ENCODE assay signal across 8 cellular contexts in genomic region chr3:170811928-170812591, GRCh38. TPM values are rescaled to one million over a fixed set of nuclear protein-coding genes. Genes with fewer than 3 reads are reported as not detected.
A peak's percentile ranks its signal among the peaks of the same experiment; 100 is the strongest.
DNase-seq lines count a peak whose midpoint lies in the region; ATAC-seq and TF ChIP-seq lines count a peak whose summit lies in the region.

No MANE protein-coding gene starts in this region.

- H3K36me3 Mint-ChIP-seq in activated naive CD4-positive, alpha-beta T cell treated with anti-CD3 and anti-CD28 coated beads, Interleukin-2, amount 50 U/mL, for 72 hours = no peaks in the 10 kb centered on the region

- POLR2A ChIA-PET in HEK293 (lab: Yijun Ruan, JAX) = interaction anchor here (1.0 kb wide), 2 partner anchors 58 to 455 kb away, joined by 3 read pairs; partner anchors contain the start of genes RPL22L1 and SKIL

- H3K9me3 ChIP-seq in HEK293 (ENCODE audit: control insufficient read depth, insufficient read depth, low read depth, low read length) = no peaks in the 10 kb centered on the region
- H3K9me3 ChIP-seq in psoas muscle = no peaks in the 10 kb centered on the region

- no peaks in the 10 kb centered on the region for H3K9me3 Mint-ChIP-seq in activated naive CD4-positive, alpha-beta T cell treated with anti-CD3 and anti-CD28 coated beads, Interleukin-2, amount 50 U/mL, for 72 hours

- H3K36me3 ChIP-seq in HEK293 (ENCODE audit: control insufficient read depth in 2 of 2, insufficient read depth in 1 of 2, low read length in 2 of 2) (no peaks in the 10 kb centered on the region), psoas muscle (ENCODE audit: insufficient read depth in 1 of 2, low read depth in 1 of 2) (no peaks in the 10 kb centered on the region)

- DNase-seq in EH (ENCODE audit: low read depth) = peak; percentile 81
- DNase-seq in NCI-H1105 (lab: John Stamatoyannopoulos, UW) = peak; percentile 78
- peak; percentile 79 for DNase-seq in SKM-1 treated with dmso at 0.1 percent for 144 hours (lab: John Stamatoyannopoulos, UW; ENCODE audit: unreplicated experiment)
- DNase-seq in activated naive CD4-positive, alpha-beta T cell treated with anti-CD3 and anti-CD28 coated beads, Interleukin-2, amount 50 U/mL, for 72 hours (ENCODE audit: low spot score in 2 of 2) = peak in 1 of 2 donors; percentile 72
- DNase-seq in Right ventricle myocardium superior = peak; percentile 50
- peak; percentile 23 to 56 for DNase-seq in psoas muscle
- DNase-seq in NK-92 treated with Interleukin-12 subunit alpha and Interleukin-12 subunit beta, amount 100 ng/mL, for 24 hours (lab: John Stamatoyannopoulos, UW) = no peak

- TF ChIP-seq CTCF in HEK293 (tag by site-specific recombination; IDR thresholded peaks at IDR 0.05) = peak; percentile 70
- TF ChIP-seq CTCF in psoas muscle (IDR thresholded peaks at IDR 0.05) = peak; percentile 73

- H3K4me3 ChIP-seq in HEK293 (ENCODE audit: low read depth, low read length) (no peak overlapping the region), psoas muscle (no peak overlapping the region)

- no peaks in the 10 kb centered on the region for H3K4me1 ChIP-seq in HEK293 (ENCODE audit: control insufficient read depth, insufficient read depth, low read length)
- H3K4me1 ChIP-seq in psoas muscle = no peaks in the 10 kb centered on the region

- intact Hi-C loops in Right ventricle myocardium superior (cut with DNase I) = loop anchor here (5.0 kb wide), 2 partner anchors 260 to 400 kb away; no protein-coding TSS in a partner anchor
- intact Hi-C loops in psoas muscle (cut with DNase I) = loop anchor here (2.0 to 10.0 kb wide), 4 partner anchors 397 to 503 kb away; partner anchors contain the start of gene CLDN11 (in 1 of the 2)

- ATAC-seq in activated naive CD4-positive, alpha-beta T cell treated with anti-CD3 and anti-CD28 coated beads, Interleukin-2, amount 50 U/mL, for 72 hours = peak; percentile 69 to 82
- ATAC-seq in Right ventricle myocardium superior (ENCODE audit: poor library complexity) (peak; percentile 82), psoas muscle (peak in 3 of 4 donors; percentile 74 to 79 (median 77))

- H3K27ac ChIP-seq in HEK293 (ENCODE audit: extremely low read depth, low read depth, low read length) (no peak overlapping the region), psoas muscle (no peak overlapping the region)

- CTCF ChIA-PET in HEK293 (lab: Yijun Ruan, JAX) = interaction anchor here (0.5 to 9.5 kb wide), 47 partner anchors 8 to 1343 kb away, joined by 3 to 202 read pairs (median 3); partner anchors contain the start of genes CLDN11, GPR160 and RPL22L1

- H3K27ac Mint-ChIP-seq in activated naive CD4-positive, alpha-beta T cell treated with anti-CD3 and anti-CD28 coated beads, Interleukin-2, amount 50 U/mL, for 72 hours = no peak overlapping the region

- 77 to 82% (median 77%) methylated on average over 8 of the region's 8 CpGs for WGBS in psoas muscle, 3 donors

- H3K27me3 ChIP-seq in psoas muscle (ENCODE audit: insufficient read depth in 3 of 3, low read length in 2 of 3) = no peaks in the 10 kb centered on the region

TF ChIP-seq in HEK293, 187 proteins besides CTCF, POLR2A, EP300 and RAD21 (continues in another document):
- TF ChIP-seq ZNF777 (tag by site-specific recombination; IDR thresholded peaks at IDR 0.05; ENCODE audit: borderline replicate concordance) = no peak
- peak; percentile 51; the same call in 1 of the 2 replicates for TF ChIP-seq ZNF660 (tag by site-specific recombination; IDR thresholded peaks at IDR 0.05)
- TF ChIP-seq MEIS1 (CRISPR knock-in tag; IDR thresholded peaks at IDR 0.05; ENCODE audit: borderline replicate concordance) = no peak
- no peak for TF ChIP-seq ZNF211 (tag by site-specific recombination; IDR thresholded peaks at IDR 0.05; ENCODE audit: low read depth)
- peak; percentile 54 for TF ChIP-seq KLF1 (tag by site-specific recombination; IDR thresholded peaks at IDR 0.05)
- no peak for TF ChIP-seq OVOL3 (tag by site-specific recombination; IDR thresholded peaks at IDR 0.05)
- no peak for TF ChIP-seq REST (tag by site-specific recombination; IDR thresholded peaks at IDR 0.05)
- no peak for TF ChIP-seq ZNF112 (tag by site-specific recombination; IDR thresholded peaks at IDR 0.05)
- TF ChIP-seq ZNF366 (tag by site-specific recombination; conservative IDR thresholded peaks at IDR 0.05) = no peak
- TF ChIP-seq ZNF48 (tag by site-specific recombination; IDR thresholded peaks at IDR 0.05) = no peak
- 0 out of 2 replicates have a peak, but pooled peaks have one; percentile 34 for TF ChIP-seq WT1 (tag by site-specific recombination; IDR thresholded peaks at IDR 0.05)
- TF ChIP-seq OSR2 (tag by site-specific recombination; IDR thresholded peaks at IDR 0.05) = no peak
- peak; percentile 92 for TF ChIP-seq ZNF654 (tag by site-specific recombination; IDR thresholded peaks at IDR 0.05; ENCODE audit: low read depth)
- TF ChIP-seq ZBTB49 (tag by site-specific recombination; IDR thresholded peaks at IDR 0.05; ENCODE audit: low read depth) = no peak
- no peak for TF ChIP-seq ZNF623 (tag by site-specific recombination; IDR thresholded peaks at IDR 0.05)
- peak; percentile 18; the same call in 1 of the 2 replicates for TF ChIP-seq SP7 (tag by site-specific recombination; IDR thresholded peaks at IDR 0.05)
- TF ChIP-seq ZNF629 (tag by site-specific recombination; IDR thresholded peaks at IDR 0.05) = 0 out of 2 replicates have a peak, but pooled peaks have one; percentile 12
- no peak for TF ChIP-seq SCRT1 (tag by site-specific recombination; IDR thresholded peaks at IDR 0.05; ENCODE audit: borderline replicate concordance)
- TF ChIP-seq PRDM6 (tag by site-specific recombination; IDR thresholded peaks at IDR 0.05) = no peak
- TF ChIP-seq ZNF501 (tag by site-specific recombination; IDR thresholded peaks at IDR 0.05) = no peak
- no peak for TF ChIP-seq ZNF404 (tag by site-specific recombination; IDR thresholded peaks at IDR 0.05)
- no peak for TF ChIP-seq ZNF791 (tag by site-specific recombination; IDR thresholded peaks at IDR 0.05)
- TF ChIP-seq ZNF2 (tag by site-specific recombination; IDR thresholded peaks at IDR 0.05) = 0 out of 2 replicates have a peak, but pooled peaks have one; percentile 73

RNA-seq across cellular contexts. Expression of gene RPL22L1, which starts 57.9 kb away (rescaled TPM):
- 100 to 1,000 TPM; 101 to 314 TPM for total RNA-seq in activated naive CD4-positive, alpha-beta T cell treated with anti-CD3 and anti-CD28 coated beads, Interleukin-2, amount 50 U/mL, for 72 hours
- total RNA-seq in Right ventricle myocardium superior (8.0 TPM), psoas muscle (10 to 100 TPM in 3 of 4 donors, 1 to 10 TPM in 1; 8.4 to 27.2 (median 18.2) TPM)
- polyA plus RNA-seq in psoas muscle = 10 to 100 TPM; 32.6 to 88.7 (median 55.7) TPM
